In genomic region chr7:39732837-39733804, GRCh38 we compare ENCODE assay signal across 8 cellular contexts.
DNase-seq lines count a peak whose midpoint lies in the region; ATAC-seq, FAIRE-seq and TF ChIP-seq lines count a peak whose summit lies in the region.

No MANE protein-coding gene starts in this region.

- H3K4me1 ChIP-seq in HepG2 (ENCODE audit: insufficient read depth, low read length) = peaks cover 20% of the 10 kb centered on the region

- peak overlapping the region; percentile 99 for H3K27ac Mint-ChIP-seq in dendritic cell treated with granulocyte-macrophage colony-stimulating factor and Interleukin-4, amounts not matched to agents 40 ng/mL and 50 ng/mL, for 4 days

- TF ChIP-seq CTCF in HepG2 (CRISPR knock-in tag; IDR thresholded peaks at IDR 0.05) = no peak

- peak overlapping the region; percentile 68 for H2AFZ ChIP-seq in HepG2 (ENCODE audit: low read length)

- no peak for TF ChIP-seq POLR2A in HepG2 (IDR thresholded peaks at IDR 0.05; ENCODE audit: insufficient read depth in 1 of 2, low read depth in 2 of 2, low read length in 2 of 2)

- POLR2A ChIA-PET in HepG2 (lab: Yijun Ruan, JAX) = interaction anchor here (0.5 to 1.6 kb wide), 5 partner anchors 12 to 115 kb away, joined by 3 to 7 read pairs (median 4); partner anchors contain the start of gene RALA

- no TSS peak for BruUV-seq in HepG2 (replicated peaks; lab: Mats Ljungman, UMichigan)

- no peak for TF ChIP-seq EP300 in HepG2 (IDR thresholded peaks at IDR 0.05; ENCODE audit: low read depth in 2 of 2, low read length in 2 of 2)
- TF ChIP-seq EP300 in HepG2 (CRISPR knock-in tag; IDR thresholded peaks at IDR 0.05; ENCODE audit: borderline replicate concordance) = no peak

- in situ Hi-C loops in HepG2 (cut with HindIII; ENCODE audit: extremely low pct_ligation_motif_present, low pct_unique_long_range_greater_than_20kb) = no loop called here

- H3K4me1 Mint-ChIP-seq in dendritic cell treated with granulocyte-macrophage colony-stimulating factor and Interleukin-4, amounts not matched to agents 40 ng/mL and 50 ng/mL, for 4 days (ENCODE audit: low read depth) = peaks cover 54% of the 10 kb centered on the region

- no peaks in the 10 kb centered on the region for H3K9me3 ChIP-seq in HepG2 (ENCODE audit: low read length)

- peak overlapping the region; percentile 79 for H3K4me2 ChIP-seq in HepG2 (ENCODE audit: low read depth, low read length)

- peak overlapping the region; percentile 84 for H3K4me3 Mint-ChIP-seq in dendritic cell treated with granulocyte-macrophage colony-stimulating factor and Interleukin-4, amounts not matched to agents 40 ng/mL and 50 ng/mL, for 4 days

- H3K9ac ChIP-seq in HepG2 (ENCODE audit: insufficient read depth, low read depth, low read length) = peak overlapping the region; percentile 44

- ATAC-seq in GM19372 (IDR thresholded peaks at IDR 0.05; ENCODE audit: low read depth, unreplicated experiment) = peak; percentile 92
- peak; percentile 93 for ATAC-seq in HG03521 (IDR thresholded peaks at IDR 0.05; ENCODE audit: unreplicated experiment)
- peak; percentile 96 for ATAC-seq in HepG2

- H3K79me2 ChIP-seq in HepG2 (ENCODE audit: insufficient read depth, low read length) = no peaks in the 10 kb centered on the region

- H3K27me3 ChIP-seq in HepG2 (ENCODE audit: control insufficient read depth in 1 of 2, insufficient read depth in 2 of 2, low read length in 2 of 2) = no peaks in the 10 kb centered on the region; a peak in 2 of 5 replicates

- 47% methylated on average over 42 of the region's 52 CpGs for WGBS in HepG2 (ENCODE audit: low lambda C conversion rate)

- FAIRE-seq in HepG2 (lab: Jason Lieb, UNC) = no peak

- no peaks in the 10 kb centered on the region for H3K9me3 Mint-ChIP-seq in dendritic cell treated with granulocyte-macrophage colony-stimulating factor and Interleukin-4, amounts not matched to agents 40 ng/mL and 50 ng/mL, for 4 days

- DNase-seq in C1 segment of cervical spinal cord (lab: John Stamatoyannopoulos, UW) (peak; percentile 26 to 94 (median 84)), NCI-H69 (lab: John Stamatoyannopoulos, UW) (peak; percentile 99), HepG2 (ENCODE audit: low spot score) (peak; percentile 68)
- peak; percentile 92 to 98 for DNase-seq in activated CD4-positive, alpha-beta T cell treated with anti-CD3 and anti-CD28 coated beads, Interleukin-2, amount 50 U/mL, for 24 hours (ENCODE audit: low read depth in 1 of 2, low spot score in 1 of 2)
- peak; percentile 95 to 96 for DNase-seq in stimulated activated CD4-positive, alpha-beta T cell treated with anti-CD3 and anti-CD28 coated beads, Interleukin-2, amount 100 ng/mL, for 48 hours

- H3K36me3 Mint-ChIP-seq in dendritic cell treated with granulocyte-macrophage colony-stimulating factor and Interleukin-4, amounts not matched to agents 40 ng/mL and 50 ng/mL, for 4 days (ENCODE audit: low read depth) = no peaks in the 10 kb centered on the region

- no peak overlapping the region for H3K27ac ChIP-seq in HepG2 (ENCODE audit: extremely low read length, insufficient read depth, low read length)

- H3K36me3 ChIP-seq in HepG2 (replicated peaks in 1 of 2; ENCODE audit: control insufficient read depth in 1 of 2, insufficient read depth in 2 of 2, low read length in 2 of 2) = no peaks in the 10 kb centered on the region

- H3K27me3 Mint-ChIP-seq in dendritic cell treated with granulocyte-macrophage colony-stimulating factor and Interleukin-4, amounts not matched to agents 40 ng/mL and 50 ng/mL, for 4 days = no peaks in the 10 kb centered on the region

- intact Hi-C loops in dendritic cell treated with granulocyte-macrophage colony-stimulating factor and Interleukin-4, amounts not matched to agents 40 ng/mL and 50 ng/mL, for 4 days (cut with micrococcal nuclease) = loop anchor here (2.0 kb wide), 1 partner anchor 110 kb away; the partner anchor contains the start of gene RALA
- intact Hi-C loops in HepG2 (cut with micrococcal nuclease; ENCODE audit: unreplicated experiment) = no loop called here

- CTCF ChIA-PET in HepG2 (lab: Yijun Ruan, JAX; ENCODE audit: low intra/inter-chr PET ratio, low total read pairs) = no interaction called here

- no peaks in the 10 kb centered on the region for H4K20me1 ChIP-seq in HepG2 (ENCODE audit: insufficient read depth, low read length)

- 0 out of 2 replicates have a peak, but pooled peaks have one; percentile 32 for TF ChIP-seq RAD21 in HepG2 (CRISPR knock-in tag; IDR thresholded peaks at IDR 0.05)

- peak overlapping the region; percentile 48 to 70 (median 50) for H3K4me3 ChIP-seq in HepG2 (replicated peaks in 1 of 3; ENCODE audit: insufficient read depth in 1 of 3, low read depth in 2 of 3, low read length in 3 of 3)

TF ChIP-seq in HepG2, 621 proteins besides CTCF, POLR2A, EP300 and RAD21 (continues in another document):
- TF ChIP-seq ZNF761 (CRISPR knock-in tag; conservative IDR thresholded peaks at IDR 0.05) (no peak), HNF1A (IDR thresholded peaks at IDR 0.05; ENCODE audit: low read depth) (no peak), HNF1A (CRISPR knock-in tag; IDR thresholded peaks at IDR 0.05; ENCODE audit: borderline replicate concordance) (no peak), ZNF687 (CRISPR knock-in tag; IDR thresholded peaks at IDR 0.05) (peak; percentile 88), ZNF280B (CRISPR knock-in tag; IDR thresholded peaks at IDR 0.05; ENCODE audit: borderline replicate concordance) (0 out of 2 replicates have a peak, but pooled peaks have one; percentile 51), RFX5 (IDR thresholded peaks at IDR 0.05; ENCODE audit: low read depth, low read length) (peak; percentile 100)
